ENCODE assay signal across 1 cellular context in genomic region chr5:158979290-158979689, GRCh38.
TF ChIP-seq lines count a peak whose summit lies in the region.

No MANE protein-coding gene starts in this region.

TF ChIP-seq in GM23338, 12 proteins besides CTCF, POLR2A, EP300 and RAD21 (continued from another document):
- TF ChIP-seq, protein P1, sequence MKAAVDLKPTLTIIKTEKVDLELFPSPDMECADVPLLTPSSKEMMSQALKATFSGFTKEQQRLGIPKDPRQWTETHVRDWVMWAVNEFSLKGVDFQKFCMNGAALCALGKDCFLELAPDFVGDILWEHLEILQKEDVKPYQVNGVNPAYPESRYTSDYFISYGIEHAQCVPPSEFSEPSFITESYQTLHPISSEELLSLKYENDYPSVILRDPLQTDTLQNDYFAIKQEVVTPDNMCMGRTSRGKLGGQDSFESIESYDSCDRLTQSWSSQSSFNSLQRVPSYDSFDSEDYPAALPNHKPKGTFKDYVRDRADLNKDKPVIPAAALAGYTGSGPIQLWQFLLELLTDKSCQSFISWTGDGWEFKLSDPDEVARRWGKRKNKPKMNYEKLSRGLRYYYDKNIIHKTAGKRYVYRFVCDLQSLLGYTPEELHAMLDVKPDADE (IDR thresholded peaks at IDR 0.05) = no peak
- TF ChIP-seq, protein P2, sequence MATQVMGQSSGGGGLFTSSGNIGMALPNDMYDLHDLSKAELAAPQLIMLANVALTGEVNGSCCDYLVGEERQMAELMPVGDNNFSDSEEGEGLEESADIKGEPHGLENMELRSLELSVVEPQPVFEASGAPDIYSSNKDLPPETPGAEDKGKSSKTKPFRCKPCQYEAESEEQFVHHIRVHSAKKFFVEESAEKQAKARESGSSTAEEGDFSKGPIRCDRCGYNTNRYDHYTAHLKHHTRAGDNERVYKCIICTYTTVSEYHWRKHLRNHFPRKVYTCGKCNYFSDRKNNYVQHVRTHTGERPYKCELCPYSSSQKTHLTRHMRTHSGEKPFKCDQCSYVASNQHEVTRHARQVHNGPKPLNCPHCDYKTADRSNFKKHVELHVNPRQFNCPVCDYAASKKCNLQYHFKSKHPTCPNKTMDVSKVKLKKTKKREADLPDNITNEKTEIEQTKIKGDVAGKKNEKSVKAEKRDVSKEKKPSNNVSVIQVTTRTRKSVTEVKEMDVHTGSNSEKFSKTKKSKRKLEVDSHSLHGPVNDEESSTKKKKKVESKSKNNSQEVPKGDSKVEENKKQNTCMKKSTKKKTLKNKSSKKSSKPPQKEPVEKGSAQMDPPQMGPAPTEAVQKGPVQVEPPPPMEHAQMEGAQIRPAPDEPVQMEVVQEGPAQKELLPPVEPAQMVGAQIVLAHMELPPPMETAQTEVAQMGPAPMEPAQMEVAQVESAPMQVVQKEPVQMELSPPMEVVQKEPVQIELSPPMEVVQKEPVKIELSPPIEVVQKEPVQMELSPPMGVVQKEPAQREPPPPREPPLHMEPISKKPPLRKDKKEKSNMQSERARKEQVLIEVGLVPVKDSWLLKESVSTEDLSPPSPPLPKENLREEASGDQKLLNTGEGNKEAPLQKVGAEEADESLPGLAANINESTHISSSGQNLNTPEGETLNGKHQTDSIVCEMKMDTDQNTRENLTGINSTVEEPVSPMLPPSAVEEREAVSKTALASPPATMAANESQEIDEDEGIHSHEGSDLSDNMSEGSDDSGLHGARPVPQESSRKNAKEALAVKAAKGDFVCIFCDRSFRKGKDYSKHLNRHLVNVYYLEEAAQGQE (IDR thresholded peaks at IDR 0.05; ENCODE audit: unreplicated experiment) = no peak
TF ChIP-seq in GM23338: peak in this region for 0.
